Comparison of ENCODE assay signal across 19 cellular contexts in genomic region chr11:115264278-115264677, GRCh38.
DNase-seq lines count a peak whose midpoint lies in the region; ATAC-seq and TF ChIP-seq lines count a peak whose summit lies in the region.
"Had no signal": no experiment of that assay in that cellular context is flagged by ENCODE, and none has a peak within 500 bp of the region (broad histone marks: within the 10 kb centered on the region; RNA-seq: fewer than 3 reads in every experiment).

No MANE protein-coding gene starts in this region.

- H3K4me3 Mint-ChIP-seq in glutamatergic neuron (ENCODE audit: unreplicated experiment): peak overlapping the region; percentile 27
- H3K4me3 Mint-ChIP-seq: activated naive CD4-positive, alpha-beta T cell treated with anti-CD3 and anti-CD28 coated beads, Interleukin-2, amount 10 ng/mL, durations not matched to agents 7 days and 5 days; CD14-positive monocyte; natural killer cell had no signal

- H3K9me3 Mint-ChIP-seq in glutamatergic neuron (ENCODE audit: unreplicated experiment): peaks cover 45% of the 10 kb centered on the region
- H3K9me3 Mint-ChIP-seq: activated naive CD4-positive, alpha-beta T cell treated with anti-CD3 and anti-CD28 coated beads, Interleukin-2, amount 10 ng/mL, durations not matched to agents 7 days and 5 days had no signal

- H3K27ac Mint-ChIP-seq in glutamatergic neuron (ENCODE audit: unreplicated experiment): peak overlapping the region; percentile 62
- H3K27ac Mint-ChIP-seq: activated naive CD4-positive, alpha-beta T cell treated with anti-CD3 and anti-CD28 coated beads, Interleukin-2, amount 10 ng/mL, durations not matched to agents 7 days and 5 days; CD14-positive monocyte; natural killer cell had no signal

- peak; percentile 52 for DNase-seq in LHCN-M2 (ENCODE audit: low read depth)
- peak; percentile 91 for DNase-seq in NCI-H146 (lab: John Stamatoyannopoulos, UW)
- peak; percentile 92 for DNase-seq in NCI-H748 treated with DMSO at 0.1 percent for 48 hours (lab: John Stamatoyannopoulos, UW)
- no peak for DNase-seq in glutamatergic neuron
- no peak for DNase-seq in substantia nigra (lab: John Stamatoyannopoulos, UW)
- DNase-seq: activated CD4-positive, CD25-positive, alpha-beta regulatory T cell; activated naive CD4-positive, alpha-beta T cell treated with anti-CD3 and anti-CD28 coated beads, Interleukin-2, amount 10 ng/mL, durations not matched to agents 7 days and 5 days; brain microvascular endothelial cell; dorsolateral prefrontal cortex; natural killer cell; NCI-H1048; SJCRH30; stimulated activated naive CD8-positive, alpha-beta T cell treated with anti-CD3 and anti-CD28 coated beads, Interleukin-15, Interleukin-2, amounts not matched to agents 100 U/mL and 50 U/mL, for 24 hours; T1000; uterus had no signal

- no peak overlapping the region for H3K27ac ChIP-seq in substantia nigra (ENCODE audit: low read depth, low read length, poor library complexity, severe bottlenecking)
- H3K27ac ChIP-seq: brain microvascular endothelial cell, SJCRH30, thoracic aorta, uterus had no signal

- H3K27me3 Mint-ChIP-seq in glutamatergic neuron (ENCODE audit: unreplicated experiment): peaks cover 14% of the 10 kb centered on the region
- H3K27me3 Mint-ChIP-seq: activated naive CD4-positive, alpha-beta T cell treated with anti-CD3 and anti-CD28 coated beads, Interleukin-2, amount 10 ng/mL, durations not matched to agents 7 days and 5 days had no signal

- H3K4me1 Mint-ChIP-seq in glutamatergic neuron (ENCODE audit: low read depth, unreplicated experiment): peaks cover 65% of the 10 kb centered on the region
- H3K4me1 Mint-ChIP-seq: activated naive CD4-positive, alpha-beta T cell treated with anti-CD3 and anti-CD28 coated beads, Interleukin-2, amount 10 ng/mL, durations not matched to agents 7 days and 5 days; CD14-positive monocyte; natural killer cell had no signal

- peaks cover 3% of the 10 kb centered on the region for H3K36me3 Mint-ChIP-seq in glutamatergic neuron (ENCODE audit: unreplicated experiment)
- H3K36me3 Mint-ChIP-seq: activated naive CD4-positive, alpha-beta T cell treated with anti-CD3 and anti-CD28 coated beads, Interleukin-2, amount 10 ng/mL, durations not matched to agents 7 days and 5 days; CD14-positive monocyte; natural killer cell had no signal

- no peak for TF ChIP-seq CTCF in glutamatergic neuron (IDR thresholded peaks at IDR 0.05; ENCODE audit: partially characterized antibody, unreplicated experiment)

- ATAC-seq in HG02885 (IDR thresholded peaks at IDR 0.05; ENCODE audit: poor library complexity, unreplicated experiment) (no peak), HG03025 (IDR thresholded peaks at IDR 0.05; ENCODE audit: low FRiP score, unreplicated experiment) (no peak)
- ATAC-seq: natural killer cell; stimulated activated naive CD8-positive, alpha-beta T cell treated with anti-CD3 and anti-CD28 coated beads, Interleukin-15, Interleukin-2, amounts not matched to agents 100 U/mL and 50 U/mL, for 24 hours had no signal

Comparison
In these comparisons a context has a peak if more than half of its experiments do, and no peak if none do; other contexts are left out.
1. DNase-seq: peak in LHCN-M2 (single experiment), NCI-H146 (single experiment) and NCI-H748 treated with DMSO at 0.1 percent for 48 hours (single experiment); none in glutamatergic neuron (single experiment) and substantia nigra (0 of 49).